19 cellular contexts compared by ENCODE assay signal in genomic region chr2:69308338-69308737, GRCh38.
DNase-seq lines count a peak whose midpoint lies in the region; ATAC-seq and TF ChIP-seq lines count a peak whose summit lies in the region.
"Had no signal": no experiment of that assay in that cellular context is flagged by ENCODE, and none has a peak within 500 bp of the region (broad histone marks: within the 10 kb centered on the region; RNA-seq: fewer than 3 reads in every experiment).

No MANE protein-coding gene starts in this region.

- peak overlapping the region; percentile 33 for H3K27ac Mint-ChIP-seq in endothelial cell (ENCODE audit: unreplicated experiment)
- H3K27ac Mint-ChIP-seq: activated CD4-positive, alpha-beta T cell treated with anti-CD3 and anti-CD28 coated beads, Interleukin-2, amount 10 ng/mL, durations not matched to agents 24 days and 14 days; activated naive CD4-positive, alpha-beta T cell treated with anti-CD3 and anti-CD28 coated beads, Interleukin-2, amount 10 ng/mL, durations not matched to agents 7 days and 5 days; progenitor cell of endocrine pancreas had no signal

- H3K27me3 ChIP-seq in Panc1 (ENCODE audit: control insufficient read depth, insufficient read depth, low read length) (no peaks in the 10 kb centered on the region), rectal smooth muscle tissue (ENCODE audit: control insufficient read depth, insufficient read depth, low read length) (no peaks in the 10 kb centered on the region), upper lobe of left lung (peaks cover 0 to 3% (median 0%) of the 10 kb centered on the region in 4 donors)
- H3K27me3 ChIP-seq: colonic mucosa had no signal

- H3K36me3 ChIP-seq in Panc1 (ENCODE audit: control insufficient read depth, insufficient read depth, low read length) (no peaks in the 10 kb centered on the region), rectal smooth muscle tissue (ENCODE audit: control insufficient read depth, insufficient read depth, low read length) (no peaks in the 10 kb centered on the region), upper lobe of left lung (no peaks in the 10 kb centered on the region), OCI-LY7 (ENCODE audit: insufficient read depth, low read length) (no peaks in the 10 kb centered on the region)
- H3K36me3 ChIP-seq: BE2C, colonic mucosa had no signal

- no peaks in the 10 kb centered on the region for H3K79me2 ChIP-seq in OCI-LY7 (ENCODE audit: insufficient read depth, low read depth, low read length)

- H3K27ac ChIP-seq in Panc1 (ENCODE audit: low read length) (peak overlapping the region; percentile 84), rectal smooth muscle tissue (ENCODE audit: low read depth, low read length) (peak overlapping the region; percentile 86), upper lobe of left lung (peak overlapping the region; percentile 61 to 74 (median 67)), OCI-LY7 (ENCODE audit: low read depth, low read length, poor library complexity, severe bottlenecking) (no peak overlapping the region)
- H3K27ac ChIP-seq: foreskin keratinocyte had no signal

- POLR2A ChIA-PET in Panc1 (lab: Charles Lee) (no interaction called here), OCI-LY7 (lab: Charles Lee) (no interaction called here)

- H3K4me1 Mint-ChIP-seq in endothelial cell (ENCODE audit: unreplicated experiment) = peaks cover 4% of the 10 kb centered on the region

- H3K27me3 Mint-ChIP-seq in endothelial cell (ENCODE audit: unreplicated experiment) = peaks cover 8% of the 10 kb centered on the region

- TF ChIP-seq POLR2A in upper lobe of left lung (IDR thresholded peaks at IDR 0.05) = no peak

- H3K9ac ChIP-seq in rectal smooth muscle tissue (ENCODE audit: low read length) = no peak overlapping the region

- no peak for ATAC-seq in Panc1
- no peak for ATAC-seq in upper lobe of left lung (ENCODE audit: low FRiP score in 2 of 2)
- no peak for ATAC-seq in HG03520 (IDR thresholded peaks at IDR 0.05; ENCODE audit: unreplicated experiment)
- ATAC-seq: foreskin keratinocyte had no signal

- H3K36me3 Mint-ChIP-seq in endothelial cell (ENCODE audit: low read depth, unreplicated experiment) = peaks cover 4% of the 10 kb centered on the region

- H3K4me3 Mint-ChIP-seq in endothelial cell (ENCODE audit: unreplicated experiment) = no peak overlapping the region

- TF ChIP-seq CTCF in Panc1 (IDR thresholded peaks at IDR 0.05) (no peak), endothelial cell (IDR thresholded peaks at IDR 0.05; ENCODE audit: unreplicated experiment) (no peak), upper lobe of left lung (IDR thresholded peaks at IDR 0.05) (no peak), OCI-LY7 (conservative IDR thresholded peaks at IDR 0.05; ENCODE audit: low read length) (no peak)

- 94 to 97% methylated on average over 8 of the region's 8 CpGs for WGBS in upper lobe of left lung, 2 donors

- H2AFZ ChIP-seq in OCI-LY7 (ENCODE audit: low read length) = no peak overlapping the region

- intact Hi-C loops in Panc1 (cut with micrococcal nuclease; ENCODE audit: unreplicated experiment) (no loop called here), OCI-LY7 (cut with micrococcal nuclease; ENCODE audit: unreplicated experiment) (loop anchor here (5.0 kb wide), 1 partner anchor 281 kb away; no protein-coding TSS in a partner anchor)

- TF ChIP-seq EP300 in upper lobe of left lung (IDR thresholded peaks at IDR 0.05) = no peak

- H4K20me1 ChIP-seq in OCI-LY7 (ENCODE audit: insufficient read depth, low read length) = no peaks in the 10 kb centered on the region

- CTCF ChIA-PET in Panc1 (lab: Charles Lee) = interaction anchor here (1.0 to 2.3 kb wide), 2 partner anchors 132 to 226 kb away, joined by 3 to 8 read pairs; no protein-coding TSS in a partner anchor
- CTCF ChIA-PET in OCI-LY7 (lab: Charles Lee; ENCODE audit: unreplicated experiment) = no interaction called here

- H3K9me3 ChIP-seq in Panc1 (ENCODE audit: control insufficient read depth, insufficient read depth, low read depth, low read length) (no peaks in the 10 kb centered on the region; the same call in 1 of the 2 replicates), upper lobe of left lung (no peaks in the 10 kb centered on the region), OCI-LY7 (ENCODE audit: low read length) (no peaks in the 10 kb centered on the region)
- H3K9me3 ChIP-seq: BE2C, colonic mucosa had no signal

- H3K4me3 ChIP-seq in Panc1 (ENCODE audit: low read depth in 2 of 2, low read length in 2 of 2) (no peak overlapping the region), rectal smooth muscle tissue (ENCODE audit: low read length) (no peak overlapping the region), upper lobe of left lung (no peak overlapping the region), OCI-LY7 (ENCODE audit: low read depth, low read length, poor library complexity, severe bottlenecking) (no peak overlapping the region)
- H3K4me3 ChIP-seq: colonic mucosa had no signal

- no peaks in the 10 kb centered on the region for H3K9me2 ChIP-seq in OCI-LY7 (ENCODE audit: insufficient read depth, low read length)

- H3K4me2 ChIP-seq in OCI-LY7 (ENCODE audit: low read length) = no peak overlapping the region

- H3K4me1 ChIP-seq in Panc1 (ENCODE audit: control insufficient read depth, insufficient read depth, low read length) (peaks cover 27% of the 10 kb centered on the region), rectal smooth muscle tissue (ENCODE audit: control insufficient read depth, insufficient read depth, low read length) (peaks cover 40% of the 10 kb centered on the region), upper lobe of left lung (peaks cover 33 to 45% (median 38%) of the 10 kb centered on the region in 4 donors), OCI-LY7 (ENCODE audit: insufficient read depth, low read length, poor library complexity, severe bottlenecking) (no peaks in the 10 kb centered on the region)
- H3K4me1 ChIP-seq: BE2C, foreskin keratinocyte had no signal

- in situ Hi-C loops in Panc1 (cut with HindIII; ENCODE audit: low pct_unique_long_range_greater_than_20kb, low sequenced_read_pairs) = no loop called here

- no peak for DNase-seq in Panc1 (ENCODE audit: low read depth, low spot score)
- no peak for DNase-seq in endothelial cell (ENCODE audit: low spot score)
- peak in 1 of 2 donors; percentile 20 for DNase-seq in upper lobe of left lung
- no peak for DNase-seq in OCI-LY7 (ENCODE audit: low spot score)
- no peak for DNase-seq in putamen (ENCODE audit: low spot score)
- DNase-seq: activated CD4-positive, alpha-beta T cell treated with anti-CD3 and anti-CD28 coated beads, Interleukin-2, amount 10 ng/mL, durations not matched to agents 24 days and 14 days; activated CD8-positive, alpha-beta memory T cell treated with anti-CD3 and anti-CD28 coated beads, Interleukin-2, amount 50 U/mL, for 48 hours; activated naive CD4-positive, alpha-beta T cell treated with anti-CD3 and anti-CD28 coated beads, Interleukin-2, amount 10 ng/mL, durations not matched to agents 7 days and 5 days; BE2C; colonic mucosa; foreskin keratinocyte; GDM1; MV-4-11; NCI-H2081; NCI-H526 treated with DMSO at 0.1 percent for 48 hours; OCI-M1 had no signal

- no peaks in the 10 kb centered on the region for H3K9me3 Mint-ChIP-seq in endothelial cell (ENCODE audit: unreplicated experiment)

- no TSS peak for BruUV-seq in Panc1 (replicated peaks; lab: Mats Ljungman, UMichigan)
- no TSS peak for BruUV-seq in OCI-LY7 (replicated peaks; lab: Mats Ljungman, UMichigan)
